In genomic region chr7:143002856-143003255, GRCh38 we compare ENCODE assay signal across 11 cellular contexts. TPM values are rescaled to one million over a fixed set of nuclear protein-coding genes. Genes with fewer than 3 reads are reported as not detected.
A peak's percentile ranks its signal among the peaks of the same experiment; 100 is the strongest.
DNase-seq lines count a peak whose midpoint lies in the region; ATAC-seq, FAIRE-seq and TF ChIP-seq lines count a peak whose summit lies in the region.
"Had no signal": no experiment of that assay in that cellular context is flagged by ENCODE, and none has a peak within 500 bp of the region (broad histone marks: within the 10 kb centered on the region; RNA-seq: fewer than 3 reads in every experiment).

No MANE protein-coding gene starts in this region.

- H3K36me3 Mint-ChIP-seq in activated T-cell treated with anti-CD3 and anti-CD28 coated beads, Interleukin-2, amount 50 U/mL, for 72 hours (ENCODE audit: insufficient read depth in 2 of 2), result peaks cover 0 to 2% of the 10 kb centered on the region in 2 donors
- H3K36me3 Mint-ChIP-seq in activated T-helper 1 cell treated with anti-CD3 and anti-CD28 coated beads, Interleukin-12 subunit alpha, Interleukin-12 subunit beta, Interleukin-2, Interleukin-4 antibody, amounts not matched to agents 30 ng/mL and 10 ng/mL and 1 ng/mL, durations not matched to agents 14 hours and 24 hours and 36 hours (ENCODE audit: low read depth), result no peaks in the 10 kb centered on the region

- TF ChIP-seq RAD21 in liver (IDR thresholded peaks at IDR 0.05), result no peak

- H3K9me3 ChIP-seq in liver (ENCODE audit: control insufficient read depth in 4 of 4, low read length in 3 of 4), result peaks cover 0 to 5% (median 0%) of the 10 kb centered on the region in 4 donors
- no peaks in the 10 kb centered on the region for H3K9me3 ChIP-seq in thoracic aorta
- H3K9me3 ChIP-seq: sigmoid colon had no signal

- peak overlapping the region; percentile 85 to 92 for H3K4me3 Mint-ChIP-seq in activated T-cell treated with anti-CD3 and anti-CD28 coated beads, Interleukin-2, amount 50 U/mL, for 72 hours
- H3K4me3 Mint-ChIP-seq in activated T-helper 1 cell treated with anti-CD3 and anti-CD28 coated beads, Interleukin-12 subunit alpha, Interleukin-12 subunit beta, Interleukin-2, Interleukin-4 antibody, amounts not matched to agents 30 ng/mL and 10 ng/mL and 1 ng/mL, durations not matched to agents 14 hours and 24 hours and 36 hours, result peak overlapping the region; percentile 80

- WGBS in liver, result 65% methylated on average over 6 of the region's 6 CpGs

- H3K4me1 ChIP-seq in liver (ENCODE audit: control insufficient read depth in 4 of 4, insufficient read depth in 4 of 4, low read length in 3 of 4) (peaks cover 2 to 7% (median 3%) of the 10 kb centered on the region in 4 donors), thoracic aorta (ENCODE audit: control insufficient read depth in 1 of 2, low read depth in 2 of 2) (no peaks in the 10 kb centered on the region)

- H3K27ac ChIP-seq in liver (ENCODE audit: low read depth in 1 of 2, low read length in 2 of 2) (no peak overlapping the region), thoracic aorta (no peak overlapping the region)
- H3K27ac ChIP-seq: sigmoid colon had no signal

- peaks cover 9% of the 10 kb centered on the region for H3K27me3 Mint-ChIP-seq in activated T-cell treated with anti-CD3 and anti-CD28 coated beads, Interleukin-2, amount 50 U/mL, for 72 hours (ENCODE audit: low read depth)
- peaks cover 12% of the 10 kb centered on the region for H3K27me3 Mint-ChIP-seq in activated T-helper 1 cell treated with anti-CD3 and anti-CD28 coated beads, Interleukin-12 subunit alpha, Interleukin-12 subunit beta, Interleukin-2, Interleukin-4 antibody, amounts not matched to agents 30 ng/mL and 10 ng/mL and 1 ng/mL, durations not matched to agents 14 hours and 24 hours and 36 hours (ENCODE audit: insufficient read depth)

- no peak for ATAC-seq in activated T-cell treated with anti-CD3 and anti-CD28 coated beads, Interleukin-2, amount 50 U/mL, for 72 hours (replicated peaks in 1 of 2)
- ATAC-seq in thoracic aorta (ENCODE audit: insufficient number of reproducible peaks, low FRiP score, low read depth) (no peak), GM18907 (IDR thresholded peaks at IDR 0.05; ENCODE audit: unreplicated experiment) (no peak)

- no peaks in the 10 kb centered on the region for H3K9me3 Mint-ChIP-seq in activated T-cell treated with anti-CD3 and anti-CD28 coated beads, Interleukin-2, amount 50 U/mL, for 72 hours
- H3K9me3 Mint-ChIP-seq in activated T-helper 1 cell treated with anti-CD3 and anti-CD28 coated beads, Interleukin-12 subunit alpha, Interleukin-12 subunit beta, Interleukin-2, Interleukin-4 antibody, amounts not matched to agents 30 ng/mL and 10 ng/mL and 1 ng/mL, durations not matched to agents 14 hours and 24 hours and 36 hours, result no peaks in the 10 kb centered on the region

- no peak for TF ChIP-seq CTCF in liver (IDR thresholded peaks at IDR 0.05; ENCODE audit: low read depth, low read length, missing input control)
- no peak for TF ChIP-seq CTCF in thoracic aorta (IDR thresholded peaks at IDR 0.05)

- DNase-seq in activated T-cell treated with anti-CD3 and anti-CD28 coated beads, Interleukin-2, amount 50 U/mL, for 72 hours, result no peak
- no peak for DNase-seq in activated T-cell treated with anti-CD3 and anti-CD28 coated beads, Interleukin-2, amount 50 U/mL, for 48 hours
- DNase-seq in activated T-helper 1 cell treated with anti-CD3 and anti-CD28 coated beads, Interleukin-12 subunit alpha, Interleukin-12 subunit beta, Interleukin-2, Interleukin-4 antibody, amounts not matched to agents 30 ng/mL and 10 ng/mL and 1 ng/mL, durations not matched to agents 14 hours and 24 hours and 36 hours (ENCODE audit: low spot score), result no peak
- DNase-seq in thoracic aorta (ENCODE audit: low spot score), result no peak
- no peak for DNase-seq in urothelium cell line (ENCODE audit: low spot score)
- no peak for DNase-seq in cerebellar nuclear complex (lab: John Stamatoyannopoulos, UW)
- DNase-seq: activated CD8-positive, alpha-beta memory T cell treated with anti-CD3 and anti-CD28 coated beads, Interleukin-2, amount 50 U/mL, for 48 hours; sigmoid colon had no signal

- no peak for FAIRE-seq in urothelium cell line (lab: Jason Lieb, UNC)

- intact Hi-C loops in activated T-helper 1 cell treated with anti-CD3 and anti-CD28 coated beads, Interleukin-12 subunit alpha, Interleukin-12 subunit beta, Interleukin-2, Interleukin-4 antibody, amounts not matched to agents 30 ng/mL and 10 ng/mL and 1 ng/mL, durations not matched to agents 14 hours and 24 hours and 36 hours (cut with micrococcal nuclease), result loop anchor here (1.0 to 5.0 kb wide), 11 partner anchors 122 to 700 kb away; no protein-coding TSS in a partner anchor

- H3K27me3 ChIP-seq in liver (ENCODE audit: control insufficient read depth in 4 of 4, insufficient read depth in 4 of 4, low read length in 3 of 4), result no peaks in the 10 kb centered on the region
- no peaks in the 10 kb centered on the region for H3K27me3 ChIP-seq in thoracic aorta (replicated peaks; ENCODE audit: insufficient read depth)
- H3K27me3 ChIP-seq: sigmoid colon had no signal

- H3K9ac ChIP-seq in liver (ENCODE audit: low read depth in 1 of 2, low read length in 2 of 2), result no peak overlapping the region

- H3K4me3 ChIP-seq in liver (ENCODE audit: low read depth in 1 of 3, low read length in 3 of 3) (peak overlapping the region in 2 of 3 donors; percentile 28 to 57), thoracic aorta (peak overlapping the region; percentile 56)

- peaks cover 13% of the 10 kb centered on the region for H3K4me1 Mint-ChIP-seq in activated T-cell treated with anti-CD3 and anti-CD28 coated beads, Interleukin-2, amount 50 U/mL, for 72 hours (ENCODE audit: low read depth)
- peaks cover 9% of the 10 kb centered on the region for H3K4me1 Mint-ChIP-seq in activated T-helper 1 cell treated with anti-CD3 and anti-CD28 coated beads, Interleukin-12 subunit alpha, Interleukin-12 subunit beta, Interleukin-2, Interleukin-4 antibody, amounts not matched to agents 30 ng/mL and 10 ng/mL and 1 ng/mL, durations not matched to agents 14 hours and 24 hours and 36 hours (ENCODE audit: low read depth)

- no peaks in the 10 kb centered on the region for H3K36me3 ChIP-seq in liver (ENCODE audit: control insufficient read depth in 4 of 4, insufficient read depth in 3 of 4, low read depth in 1 of 4, low read length in 3 of 4)
- H3K36me3 ChIP-seq in thoracic aorta, result no peaks in the 10 kb centered on the region
- H3K36me3 ChIP-seq: sigmoid colon had no signal

- H3K27ac Mint-ChIP-seq in activated T-cell treated with anti-CD3 and anti-CD28 coated beads, Interleukin-2, amount 50 U/mL, for 72 hours, result peak overlapping the region; percentile 69
- no peak overlapping the region for H3K27ac Mint-ChIP-seq in activated T-helper 1 cell treated with anti-CD3 and anti-CD28 coated beads, Interleukin-12 subunit alpha, Interleukin-12 subunit beta, Interleukin-2, Interleukin-4 antibody, amounts not matched to agents 30 ng/mL and 10 ng/mL and 1 ng/mL, durations not matched to agents 14 hours and 24 hours and 36 hours

TF ChIP-seq in liver, 16 proteins besides CTCF, POLR2A, EP300 and RAD21 (continues in another document):
- TF ChIP-seq FOXA2 (IDR thresholded peaks at IDR 0.05), result no peak
- TF ChIP-seq GABPA (IDR thresholded peaks at IDR 0.05 in 1 of 2, conservative IDR thresholded peaks at IDR 0.05 in 1 of 2), result no peak
- no peak for TF ChIP-seq TAF1 (conservative IDR thresholded peaks at IDR 0.05)
- TF ChIP-seq NR2F2 (IDR thresholded peaks at IDR 0.05), result no peak
- no peak for TF ChIP-seq EGR1 (IDR thresholded peaks at IDR 0.05; ENCODE audit: low read depth in 2 of 2)
- TF ChIP-seq, protein P1, sequence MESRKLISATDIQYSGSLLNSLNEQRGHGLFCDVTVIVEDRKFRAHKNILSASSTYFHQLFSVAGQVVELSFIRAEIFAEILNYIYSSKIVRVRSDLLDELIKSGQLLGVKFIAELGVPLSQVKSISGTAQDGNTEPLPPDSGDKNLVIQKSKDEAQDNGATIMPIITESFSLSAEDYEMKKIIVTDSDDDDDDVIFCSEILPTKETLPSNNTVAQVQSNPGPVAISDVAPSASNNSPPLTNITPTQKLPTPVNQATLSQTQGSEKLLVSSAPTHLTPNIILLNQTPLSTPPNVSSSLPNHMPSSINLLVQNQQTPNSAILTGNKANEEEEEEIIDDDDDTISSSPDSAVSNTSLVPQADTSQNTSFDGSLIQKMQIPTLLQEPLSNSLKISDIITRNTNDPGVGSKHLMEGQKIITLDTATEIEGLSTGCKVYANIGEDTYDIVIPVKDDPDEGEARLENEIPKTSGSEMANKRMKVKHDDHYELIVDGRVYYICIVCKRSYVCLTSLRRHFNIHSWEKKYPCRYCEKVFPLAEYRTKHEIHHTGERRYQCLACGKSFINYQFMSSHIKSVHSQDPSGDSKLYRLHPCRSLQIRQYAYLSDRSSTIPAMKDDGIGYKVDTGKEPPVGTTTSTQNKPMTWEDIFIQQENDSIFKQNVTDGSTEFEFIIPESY (IDR thresholded peaks at IDR 0.05), result no peak
- no peak for TF ChIP-seq YY1 (IDR thresholded peaks at IDR 0.05)

RNA-seq across cellular contexts. Expression of gene OR9A2, which starts 24.1 kb away (rescaled TPM):
- total RNA-seq in activated T-cell treated with anti-CD3 and anti-CD28 coated beads, Interleukin-2, amount 50 U/mL, for 72 hours, result under 1 TPM in 1 of 2 donors, not detected in 1; 0.32 TPM
- total RNA-seq in activated T-helper 1 cell treated with anti-CD3 and anti-CD28 coated beads, Interleukin-12 subunit alpha, Interleukin-12 subunit beta, Interleukin-2, Interleukin-4 antibody, amounts not matched to agents 30 ng/mL and 10 ng/mL and 1 ng/mL, durations not matched to agents 14 hours and 24 hours and 36 hours, result not detected in 2 replicates
- total RNA-seq in liver (under 1 TPM in 1 of 2 donors, not detected in 1; 0.08 TPM), thoracic aorta (not detected)
- polyA plus RNA-seq in liver, result not detected
- total RNA-seq: sigmoid colon had no signal
- polyA plus RNA-seq: BJ, sigmoid colon had no signal

RNA-seq across cellular contexts. Expression of gene KEL, which starts 40.7 kb away (rescaled TPM):
- total RNA-seq in activated T-cell treated with anti-CD3 and anti-CD28 coated beads, Interleukin-2, amount 50 U/mL, for 72 hours, result 1 to 10 TPM in 1 of 2 donors, under 1 TPM in 1; 0.31 to 1.8 TPM
- 0.49 TPM in 1 of 2 replicates, not detected in the other for total RNA-seq in activated T-helper 1 cell treated with anti-CD3 and anti-CD28 coated beads, Interleukin-12 subunit alpha, Interleukin-12 subunit beta, Interleukin-2, Interleukin-4 antibody, amounts not matched to agents 30 ng/mL and 10 ng/mL and 1 ng/mL, durations not matched to agents 14 hours and 24 hours and 36 hours
- total RNA-seq in liver (10 to 100 TPM in 1 of 2 donors, under 1 TPM in 1; 0.42 to 81.0 TPM), thoracic aorta (not detected)
- polyA plus RNA-seq in liver, result under 1 TPM; 0.18 to 0.31 TPM

RNA-seq across cellular contexts. Expression of gene OR6V1, which starts 49.3 kb away (rescaled TPM):
- not detected for total RNA-seq in activated T-cell treated with anti-CD3 and anti-CD28 coated beads, Interleukin-2, amount 50 U/mL, for 72 hours
- total RNA-seq in activated T-helper 1 cell treated with anti-CD3 and anti-CD28 coated beads, Interleukin-12 subunit alpha, Interleukin-12 subunit beta, Interleukin-2, Interleukin-4 antibody, amounts not matched to agents 30 ng/mL and 10 ng/mL and 1 ng/mL, durations not matched to agents 14 hours and 24 hours and 36 hours, result not detected in 2 replicates
- total RNA-seq in liver (not detected), thoracic aorta (not detected)
- polyA plus RNA-seq in liver, result not detected
- total RNA-seq: sigmoid colon had no signal
- polyA plus RNA-seq: BJ, sigmoid colon had no signal
